Comparison of ENCODE assay signal across 8 cellular contexts in the genomic region with DNA sequence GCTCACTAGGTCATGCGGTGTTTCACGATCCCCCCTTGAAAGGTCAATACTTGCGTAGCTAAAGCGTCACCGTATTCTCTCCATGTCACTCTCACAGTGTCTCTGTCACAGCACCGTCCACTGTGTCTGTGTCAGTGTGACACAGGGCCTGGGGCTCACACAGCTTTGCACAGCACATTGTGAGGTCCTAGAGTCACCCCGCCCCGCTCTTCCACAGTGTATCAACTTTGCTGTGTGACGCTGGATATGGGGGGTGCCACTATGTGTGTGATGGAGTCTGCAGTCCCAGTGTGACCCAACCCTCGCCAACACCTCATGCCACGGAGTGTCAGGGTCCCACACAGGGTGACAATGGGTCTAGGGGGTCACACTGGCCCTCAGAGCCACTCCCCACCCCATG. TPM values are rescaled to one million over a fixed set of nuclear protein-coding genes. Genes with fewer than 3 reads are reported as not detected.
A peak's percentile ranks its signal among the peaks of the same experiment; 100 is the strongest.
DNase-seq lines count a peak whose midpoint lies in the region; ATAC-seq and TF ChIP-seq lines count a peak whose summit lies in the region.

No MANE protein-coding gene starts in this region.

- no peak overlapping the region for H3K27ac Mint-ChIP-seq in CD4-positive, alpha-beta T cell
- H3K27ac Mint-ChIP-seq in osteocyte (ENCODE audit: unreplicated experiment) = no peak overlapping the region

- peaks cover 11% of the 10 kb centered on the region for H3K4me1 Mint-ChIP-seq in CD4-positive, alpha-beta T cell (ENCODE audit: low read depth)
- peaks cover 25% of the 10 kb centered on the region for H3K4me1 Mint-ChIP-seq in osteocyte (ENCODE audit: unreplicated experiment)

- peaks cover 41% of the 10 kb centered on the region for H3K27me3 Mint-ChIP-seq in CD4-positive, alpha-beta T cell
- no peaks in the 10 kb centered on the region for H3K27me3 Mint-ChIP-seq in osteocyte (ENCODE audit: unreplicated experiment)

- CTCF ChIA-PET in CD4-positive, alpha-beta T cell (lab: Charles Lee) = no interaction called here
- CTCF ChIA-PET in GM10248 (lab: Yijun Ruan, JAX) = no interaction called here

- H3K4me3 ChIP-seq in SK-N-MC = peak overlapping the region; percentile 64
- peak overlapping the region; percentile 55 for H3K4me3 ChIP-seq in fibroblast of villous mesenchyme (ENCODE audit: low read depth, low read length)

- no peak overlapping the region for H3K9ac ChIP-seq in SK-N-MC (ENCODE audit: insufficient read length)

- H3K36me3 ChIP-seq in SK-N-MC (ENCODE audit: insufficient read depth, low read length) = no peaks in the 10 kb centered on the region

- intact Hi-C loops in CD4-positive, alpha-beta T cell (cut with DNase I, micrococcal nuclease) = no loop called here

- ATAC-seq in CD4-positive, alpha-beta T cell (ENCODE audit: poor library complexity) = no peak
- no peak for ATAC-seq in HG03378 (IDR thresholded peaks at IDR 0.05; ENCODE audit: unreplicated experiment)
- no peak for ATAC-seq in HG03045 (IDR thresholded peaks at IDR 0.05; ENCODE audit: unreplicated experiment)

- no peak overlapping the region for H3K27ac ChIP-seq in CD4-positive, alpha-beta T cell (ENCODE audit: low read depth, low read length)
- H3K27ac ChIP-seq in SK-N-MC = no peak overlapping the region

- peaks cover 42% of the 10 kb centered on the region for H3K27me3 ChIP-seq in CD4-positive, alpha-beta T cell (ENCODE audit: control insufficient read depth, insufficient read depth, low read length)

- no peak for TF ChIP-seq CTCF in CD4-positive, alpha-beta T cell (IDR thresholded peaks at IDR 0.05)
- TF ChIP-seq CTCF in fibroblast of villous mesenchyme (IDR thresholded peaks at IDR 0.05; ENCODE audit: insufficient read depth, low read depth, low read length) (no peak), osteocyte (IDR thresholded peaks at IDR 0.05) (no peak), GM10248 (IDR thresholded peaks at IDR 0.05; ENCODE audit: control extremely low read depth, extremely low read depth, low read depth, missing control alignments) (no peak)

- no peaks in the 10 kb centered on the region for H3K9me3 ChIP-seq in CD4-positive, alpha-beta T cell (ENCODE audit: control insufficient read depth, low read length)
- H3K9me3 ChIP-seq in SK-N-MC (ENCODE audit: low read depth, low read length) = no peaks in the 10 kb centered on the region

- DNase-seq in CD4-positive, alpha-beta T cell = no peak
- DNase-seq in SK-N-MC (ENCODE audit: low read depth, low spot score) = no peak
- DNase-seq in fibroblast of villous mesenchyme (ENCODE audit: low read depth) = no peak
- no peak for DNase-seq in osteocyte (ENCODE audit: extremely low spot score, unreplicated experiment)
- no peak for DNase-seq in GM10248 (ENCODE audit: extremely low spot score)
- no peak for DNase-seq in epidermal melanocyte (ENCODE audit: insufficient read length, low spot score)

- POLR2A ChIA-PET in CD4-positive, alpha-beta T cell (lab: Charles Lee) = no interaction called here
- POLR2A ChIA-PET in GM10248 (lab: Yijun Ruan, JAX) = no interaction called here

- peaks cover 3% of the 10 kb centered on the region for H3K9me3 Mint-ChIP-seq in CD4-positive, alpha-beta T cell
- peaks cover 4% of the 10 kb centered on the region for H3K9me3 Mint-ChIP-seq in osteocyte (ENCODE audit: unreplicated experiment)

- peak overlapping the region; percentile 57 for H3K4me3 Mint-ChIP-seq in CD4-positive, alpha-beta T cell
- H3K4me3 Mint-ChIP-seq in osteocyte (ENCODE audit: unreplicated experiment) = peak overlapping the region; percentile 70

- no peaks in the 10 kb centered on the region for H3K36me3 Mint-ChIP-seq in CD4-positive, alpha-beta T cell (ENCODE audit: low read depth)
- H3K36me3 Mint-ChIP-seq in osteocyte (ENCODE audit: unreplicated experiment) = no peaks in the 10 kb centered on the region

RNA-seq across cellular contexts. Expression of a gene that starts 0.6 kb away (rescaled TPM):
- total RNA-seq in CD4-positive, alpha-beta T cell = not detected
- total RNA-seq in fibroblast of villous mesenchyme (2.6 and 11.9 TPM in 2 replicates), osteocyte (6.1 and 6.4 TPM in 2 replicates)
